10 cellular contexts compared by ENCODE assay signal in the genomic region with DNA sequence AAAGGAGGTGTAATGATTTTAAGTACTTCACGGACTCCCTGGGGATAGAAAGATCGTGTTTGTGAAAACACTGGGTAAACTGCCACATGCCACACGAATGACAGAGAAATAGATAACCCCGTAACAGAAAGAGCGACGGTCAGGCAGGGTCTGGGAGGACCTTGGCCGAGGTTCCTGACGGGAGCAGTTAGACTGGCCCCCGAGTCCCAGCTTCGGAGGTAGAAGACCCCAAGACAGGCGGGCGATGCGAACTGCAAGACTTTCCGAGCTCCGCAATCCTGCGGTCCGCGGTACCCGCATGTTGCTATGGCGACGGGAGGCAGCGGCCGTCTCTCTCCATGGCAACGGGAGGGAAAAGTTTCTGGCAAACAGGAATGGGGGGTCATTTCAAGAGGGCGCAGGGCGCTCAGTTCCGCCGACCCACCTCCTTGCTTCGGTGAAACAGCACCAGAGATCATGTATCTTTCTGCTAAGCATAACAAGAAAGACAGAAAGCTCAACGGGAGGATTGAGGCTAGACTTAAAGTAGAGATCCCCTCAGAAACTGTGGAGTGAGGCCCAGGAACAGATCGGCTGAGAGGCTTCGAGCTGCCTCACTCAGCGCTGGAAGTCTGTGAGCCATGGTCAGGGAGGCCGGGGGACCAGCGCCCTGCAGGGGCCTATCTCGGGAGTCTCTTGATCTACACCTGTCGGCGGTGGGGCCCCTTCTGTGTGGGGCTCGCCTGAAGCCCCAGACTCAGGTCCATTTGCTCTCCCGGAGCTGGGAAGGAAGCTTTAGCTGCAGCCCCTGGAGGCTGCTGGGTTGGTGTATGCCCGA. TPM values are rescaled to one million over a fixed set of nuclear protein-coding genes. Genes with fewer than 3 reads are reported as not detected.
DNase-seq lines count a peak whose midpoint lies in the region; ATAC-seq and TF ChIP-seq lines count a peak whose summit lies in the region.
"Had no signal": no experiment of that assay in that cellular context is flagged by ENCODE, and none has a peak within 500 bp of the region (broad histone marks: within the 10 kb centered on the region; RNA-seq: fewer than 3 reads in every experiment).

No MANE protein-coding gene starts in this region.

- H3K4ac ChIP-seq in neuronal stem cell (ENCODE audit: low read length): no peak overlapping the region

- H3K36me3 ChIP-seq in effector memory CD4-positive, alpha-beta T cell (ENCODE audit: control insufficient read depth, insufficient read depth, low read length): no peaks in the 10 kb centered on the region
- H3K36me3 ChIP-seq in neuronal stem cell (replicated peaks in 1 of 2; ENCODE audit: control insufficient read depth in 2 of 2, insufficient read depth in 2 of 2, low read length in 2 of 2) (no peaks in the 10 kb centered on the region), uterus (no peaks in the 10 kb centered on the region), mucosa of descending colon (ENCODE audit: low read depth) (no peaks in the 10 kb centered on the region)

- no peak overlapping the region for H4K91ac ChIP-seq in neuronal stem cell (ENCODE audit: low read depth, low read length, poor library complexity)

- no peak overlapping the region for H3K23ac ChIP-seq in neuronal stem cell (ENCODE audit: low read depth, low read length, poor library complexity)

- peak overlapping the region; percentile 95 for H2AFZ ChIP-seq in neuronal stem cell (ENCODE audit: low read length)

- peaks cover 55% of the 10 kb centered on the region for H3K27me3 ChIP-seq in effector memory CD4-positive, alpha-beta T cell (replicated peaks; ENCODE audit: control insufficient read depth, insufficient read depth, low read length, poor library complexity, severe bottlenecking)
- peaks cover 5 to 95% (median 19%) of the 10 kb centered on the region in 3 experiments for H3K27me3 ChIP-seq in neuronal stem cell (ENCODE audit: control insufficient read depth in 3 of 3, insufficient read depth in 3 of 3, low read depth in 1 of 3, low read length in 3 of 3)
- H3K27me3 ChIP-seq in uterus: peaks cover 27 to 42% of the 10 kb centered on the region in 2 donors

- H3K18ac ChIP-seq in neuronal stem cell (ENCODE audit: low read length): no peak overlapping the region

- TF ChIP-seq CTCF in uterus (IDR thresholded peaks at IDR 0.05) (no peak), mucosa of descending colon (IDR thresholded peaks at IDR 0.05) (no peak)

- whole genome bisulfite sequencing in neuronal stem cell (ENCODE audit: extremely low coverage in 2 of 2, insufficient read length in 2 of 2, insufficient replicate concordance in 1 of 2), 2 donors: no CpG with 5 or more reads among the region's 41 CpGs

- H3K9ac ChIP-seq in neuronal stem cell (ENCODE audit: low read depth, low read length, poor library complexity): no peak overlapping the region

- intact Hi-C loops in uterus (cut with DNase I; ENCODE audit: low total_unique reads) (no loop called here), mucosa of descending colon (cut with DNase I, micrococcal nuclease) (no loop called here)

- peak overlapping the region; percentile 89 for H3K4me2 ChIP-seq in neuronal stem cell (ENCODE audit: insufficient read depth, low read length, poor library complexity, severe bottlenecking)

- H2AK5ac ChIP-seq in neuronal stem cell (ENCODE audit: low read depth, low read length): no peak overlapping the region

- no peak for ATAC-seq in GM19463 (IDR thresholded peaks at IDR 0.05; ENCODE audit: unreplicated experiment)
- no peak for ATAC-seq in mucosa of descending colon

- DNase-seq in DMS79 (lab: John Stamatoyannopoulos, UW) (peak; percentile 4), NCI-H1105 treated with DMSO at 0.1 percent for 48 hours (lab: John Stamatoyannopoulos, UW) (peak; percentile 49), neuronal stem cell (ENCODE audit: low spot score) (no peak), uterus (no peak), mucosa of descending colon (no peak), NCI-H187 (lab: John Stamatoyannopoulos, UW) (no peak)
- DNase-seq in effector memory CD4-positive, alpha-beta T cell: no peak

- H2BK120ac ChIP-seq in neuronal stem cell (ENCODE audit: low read depth, low read length): no peak overlapping the region

- TF ChIP-seq POLR2A in uterus (IDR thresholded peaks at IDR 0.05): no peak

- no peak overlapping the region for H2BK12ac ChIP-seq in neuronal stem cell (ENCODE audit: low read length)

- H4K8ac ChIP-seq in neuronal stem cell (ENCODE audit: low read depth, low read length): no peak overlapping the region

- peak overlapping the region; percentile 41 for H3K14ac ChIP-seq in neuronal stem cell (ENCODE audit: low read length)

- no peak overlapping the region for H2BK5ac ChIP-seq in neuronal stem cell (ENCODE audit: low read length)

- H3K4me1 ChIP-seq in effector memory CD4-positive, alpha-beta T cell (ENCODE audit: control insufficient read depth, insufficient read depth, low read length, poor library complexity, severe bottlenecking): peaks cover 20% of the 10 kb centered on the region
- H3K4me1 ChIP-seq in neuronal stem cell (ENCODE audit: control insufficient read depth in 2 of 2, insufficient read depth in 1 of 2, low read depth in 1 of 2, low read length in 2 of 2): peaks cover 3 to 18% of the 10 kb centered on the region in 2 donors
- peaks cover 0 to 20% of the 10 kb centered on the region in 2 donors for H3K4me1 ChIP-seq in uterus
- peaks cover 18% of the 10 kb centered on the region for H3K4me1 ChIP-seq in mucosa of descending colon (ENCODE audit: low read depth)

- H2BK15ac ChIP-seq in neuronal stem cell (ENCODE audit: low read length): no peak overlapping the region

- H3K79me1 ChIP-seq in neuronal stem cell (ENCODE audit: low read depth, low read length): peaks cover 3% of the 10 kb centered on the region

- peak overlapping the region; percentile 34 for H3K4me3 ChIP-seq in effector memory CD4-positive, alpha-beta T cell (ENCODE audit: insufficient read depth, low read depth, low read length, poor library complexity, severe bottlenecking)
- no peak overlapping the region for H3K4me3 ChIP-seq in neuronal stem cell (ENCODE audit: low read length in 2 of 2)
- H3K4me3 ChIP-seq in uterus: no peak overlapping the region
- H3K4me3 ChIP-seq in mucosa of descending colon: no peak overlapping the region

- H3K9me3 ChIP-seq in effector memory CD4-positive, alpha-beta T cell (ENCODE audit: control insufficient read depth, low read length): no peaks in the 10 kb centered on the region
- H3K9me3 ChIP-seq in neuronal stem cell (replicated peaks in 1 of 2; ENCODE audit: control insufficient read depth in 2 of 2, insufficient read depth in 1 of 2, low read depth in 1 of 2, low read length in 2 of 2) (no peaks in the 10 kb centered on the region), uterus (no peaks in the 10 kb centered on the region), mucosa of descending colon (no peaks in the 10 kb centered on the region)

- H3K27ac ChIP-seq in effector memory CD4-positive, alpha-beta T cell (ENCODE audit: insufficient read depth, low read length, poor library complexity, severe bottlenecking): no peak overlapping the region
- H3K27ac ChIP-seq in neuronal stem cell (replicated peaks; ENCODE audit: low read length) (no peak overlapping the region), uterus (no peak overlapping the region)
- H3K27ac ChIP-seq: VCaP had no signal

RNA-seq across cellular contexts. Expression of gene SYT6, which starts 0.7 kb away (rescaled TPM):
- polyA plus RNA-seq in neuronal stem cell (2013, experiment 1 of 2): 6.2 TPM
- 6.2 TPM for polyA plus RNA-seq in neuronal stem cell (2013, experiment 2 of 2)
- under 1 TPM in 2 of 4 donors, not detected in 2; 0.29 to 0.55 TPM for total RNA-seq in uterus
- total RNA-seq in mucosa of descending colon: under 1 TPM in 1 of 3 donors, not detected in 2; 0.82 TPM
- total RNA-seq: HT1080 had no signal

Comparison
In these comparisons a context has a peak if more than half of its experiments do, and no peak if none do; other contexts are left out.
1. DNase-seq: peak in DMS79 (single experiment) and NCI-H1105 treated with DMSO at 0.1 percent for 48 hours (single experiment); none in effector memory CD4-positive, alpha-beta T cell (0 of 3), neuronal stem cell (single experiment), uterus (0 of 2), mucosa of descending colon (0 of 3) and NCI-H187 (0 of 2).